In genomic region chr14:52064174-52064573, GRCh38 we compare ENCODE assay signal across 25 cellular contexts. TPM values are rescaled to one million over a fixed set of nuclear protein-coding genes. Genes with fewer than 3 reads are reported as not detected.
DNase-seq lines count a peak whose midpoint lies in the region; ATAC-seq and TF ChIP-seq lines count a peak whose summit lies in the region.
"Had no signal": no experiment of that assay in that cellular context is flagged by ENCODE, and none has a peak within 500 bp of the region (broad histone marks: within the 10 kb centered on the region; RNA-seq: fewer than 3 reads in every experiment).

No MANE protein-coding gene starts in this region.

- POLR2A ChIA-PET in IMR-90 (lab: Charles Lee; ENCODE audit: unreplicated experiment): interaction anchor here (0.5 kb wide), 1 partner anchor 41 kb away, joined by 3 read pairs; no protein-coding TSS in a partner anchor

- peak overlapping the region; percentile 34 for H4K5ac ChIP-seq in IMR-90 (ENCODE audit: low read depth, low read length)

- no TSS peak for BruUV-seq in IMR-90 (replicated peaks; lab: Mats Ljungman, UMichigan)

- no peak for TF ChIP-seq RAD21 in IMR-90 (IDR thresholded peaks at IDR 0.05; ENCODE audit: low read length)

- CTCF ChIA-PET in IMR-90 (lab: Yijun Ruan, JAX): no interaction called here

- H3K36me3 Mint-ChIP-seq in progenitor cell of endocrine pancreas (ENCODE audit: insufficient read depth): no peaks in the 10 kb centered on the region
- H3K36me3 Mint-ChIP-seq: CD8-positive, alpha-beta T cell had no signal

- intact Hi-C loops in IMR-90 (cut with micrococcal nuclease): no loop called here

- peaks cover 17% of the 10 kb centered on the region for H3K9me1 ChIP-seq in IMR-90 (ENCODE audit: insufficient read depth, low read length)

- H2BK5ac ChIP-seq in IMR-90 (ENCODE audit: low read depth, low read length, poor library complexity, severe bottlenecking): no peak overlapping the region

- peak overlapping the region; percentile 58; the same call in 1 of the 2 replicates for H3K23ac ChIP-seq in IMR-90 (ENCODE audit: low read depth, low read length)

- dilution Hi-C loops in IMR-90 (cut with HindIII; ENCODE audit: low sequenced_read_pairs, unreplicated experiment): no loop called here

- peaks cover 62% of the 10 kb centered on the region for H3K79me2 ChIP-seq in smooth muscle cell (ENCODE audit: low read depth)

- peaks cover 34 to 71% of the 10 kb centered on the region in 2 experiments for H3K79me1 ChIP-seq in IMR-90 (ENCODE audit: low read depth in 1 of 2, low read length in 2 of 2)

- ATAC-seq in IMR-90 (ENCODE audit: low read depth) (no peak), HG03108 (IDR thresholded peaks at IDR 0.05; ENCODE audit: unreplicated experiment) (no peak), GM21515 (IDR thresholded peaks at IDR 0.05; ENCODE audit: unreplicated experiment) (no peak)
- ATAC-seq: A549; CD8-positive, alpha-beta T cell; GM23338; PC-3 had no signal

- peak overlapping the region in 1 of 2 experiments; percentile 40; a peak in 1 of 4 replicates for H4K8ac ChIP-seq in IMR-90 (ENCODE audit: low read depth in 2 of 2, low read length in 2 of 2)

- H2AFZ ChIP-seq in IMR-90 (replicated peaks; ENCODE audit: low read length, poor library complexity): no peak overlapping the region
- H2AFZ ChIP-seq in smooth muscle cell (ENCODE audit: low read depth): no peak overlapping the region
- H2AFZ ChIP-seq: GM23338 had no signal

- no peak for TF ChIP-seq CTCF in IMR-90 (conservative IDR thresholded peaks at IDR 0.05; ENCODE audit: low read depth, low read length)
- TF ChIP-seq CTCF in fibroblast of villous mesenchyme (IDR thresholded peaks at IDR 0.05; ENCODE audit: insufficient read depth, low read depth, low read length): no peak
- TF ChIP-seq CTCF in smooth muscle cell (IDR thresholded peaks at IDR 0.05; ENCODE audit: borderline replicate concordance, insufficient read depth, poor library complexity, severe bottlenecking): no peak
- TF ChIP-seq CTCF in progenitor cell of endocrine pancreas (IDR thresholded peaks at IDR 0.05; ENCODE audit: unreplicated experiment): no peak

- peak overlapping the region; percentile 14; the same call in 1 of the 2 replicates for H3K4ac ChIP-seq in IMR-90 (ENCODE audit: low read depth, low read length)

- H3K4me2 ChIP-seq in BLaER1 (peak overlapping the region; percentile 71), IMR-90 (ENCODE audit: low read depth, low read length) (peak overlapping the region; percentile 34), smooth muscle cell (peak overlapping the region; percentile 56)
- H3K4me2 ChIP-seq: A549, GM23338 had no signal

- no peaks in the 10 kb centered on the region for H3K9me3 Mint-ChIP-seq in progenitor cell of endocrine pancreas (ENCODE audit: low read depth)
- H3K9me3 Mint-ChIP-seq: CD8-positive, alpha-beta T cell; GM23338; H9 had no signal

- H3F3A ChIP-seq in smooth muscle cell (ENCODE audit: low read depth): peaks cover 9% of the 10 kb centered on the region

- 0 out of 2 replicates have a peak overlapping the region, but pooled peaks have one; percentile 33 for H2BK20ac ChIP-seq in IMR-90 (ENCODE audit: low read depth, low read length)

- H2BK120ac ChIP-seq in IMR-90 (ENCODE audit: low read depth, low read length): no peak overlapping the region

- H3K9ac ChIP-seq in BLaER1 (no peak overlapping the region), IMR-90 (ENCODE audit: low read depth, low read length) (no peak overlapping the region), smooth muscle cell (ENCODE audit: low read depth) (no peak overlapping the region)

- peaks cover 55% of the 10 kb centered on the region for H3K27me3 Mint-ChIP-seq in progenitor cell of endocrine pancreas

- H3K27ac ChIP-seq in BLaER1 (no peak overlapping the region), IMR-90 (ENCODE audit: insufficient read depth, low read length) (peak overlapping the region; percentile 45; the same call in 1 of the 2 replicates), smooth muscle cell (ENCODE audit: low read depth) (no peak overlapping the region)
- H3K27ac ChIP-seq: A549, C4-2B had no signal

- H3K4me1 ChIP-seq in BLaER1: peaks cover 67% of the 10 kb centered on the region
- peaks cover 15% of the 10 kb centered on the region for H3K4me1 ChIP-seq in IMR-90 (ENCODE audit: control insufficient read depth, insufficient read depth, low read length)
- H3K4me1 ChIP-seq in smooth muscle cell (ENCODE audit: low read depth): peaks cover 22% of the 10 kb centered on the region

- 100% methylated on average over 2 of the region's 2 CpGs; no CpG with 5 or more reads in 1 of the 2 experiments for WGBS in IMR-90 (ENCODE audit: extremely low coverage in 2 of 2, insufficient read length in 1 of 2), 2 experiments
- WGBS in smooth muscle cell (ENCODE audit: low lambda C conversion rate): 98% methylated on average over 2 of the region's 2 CpGs

- H3K9me3 ChIP-seq in BLaER1 (no peaks in the 10 kb centered on the region), IMR-90 (ENCODE audit: control insufficient read depth, insufficient read depth, low read length) (no peaks in the 10 kb centered on the region), smooth muscle cell (replicated peaks; ENCODE audit: low read depth) (no peaks in the 10 kb centered on the region)
- H3K9me3 ChIP-seq: A549, Caco-2 had no signal

- H3K18ac ChIP-seq in IMR-90 (ENCODE audit: low read depth, low read length): no peak overlapping the region

- TF ChIP-seq POLR2A in IMR-90 (IDR thresholded peaks at IDR 0.05; ENCODE audit: low read depth, low read length): no peak

- H3K36me3 ChIP-seq in BLaER1 (peaks cover 58% of the 10 kb centered on the region), IMR-90 (ENCODE audit: control insufficient read depth, insufficient read depth, low read length) (peaks cover 21% of the 10 kb centered on the region), smooth muscle cell (ENCODE audit: low read depth) (peaks cover 3% of the 10 kb centered on the region)

- no peak overlapping the region for H2BK15ac ChIP-seq in IMR-90 (ENCODE audit: low read depth, low read length)

- in situ Hi-C loops in IMR-90 (cut with MboI; ENCODE audit: low sequenced_read_pairs): no loop called here

- DNase-seq in IMR-90 (no peak), fibroblast of villous mesenchyme (ENCODE audit: low read depth) (peak; percentile 55), smooth muscle cell (lab: John Stamatoyannopoulos, UW; ENCODE audit: unreplicated experiment) (no peak), progenitor cell of endocrine pancreas (ENCODE audit: low spot score, unreplicated experiment) (no peak)
- DNase-seq: AML-193; Caco-2; CD8-positive, alpha-beta T cell; H9; KBM-7; MV-4-11; NCI-H1105; NCI-H146; NCI-H1930; NCI-H446; NCI-H524 treated with DMSO at 0.1 percent for 48 hours; NCI-H82; NK-92 treated with Interleukin-12 subunit alpha and Interleukin-12 subunit beta, amount 100 ng/mL, for 24 hours; PC-3 had no signal

- H4K20me1 ChIP-seq in BLaER1 (0 out of 2 replicates have a peak, but pooled peaks cover 26% of the 10 kb centered on the region), IMR-90 (ENCODE audit: insufficient read depth, low read length) (peaks cover 15% of the 10 kb centered on the region; the same call in 1 of the 2 replicates), smooth muscle cell (ENCODE audit: low read depth) (peaks cover 23% of the 10 kb centered on the region)

- no peak overlapping the region for H3K4me3 Mint-ChIP-seq in progenitor cell of endocrine pancreas (ENCODE audit: low read depth)
- H3K4me3 Mint-ChIP-seq: CD8-positive, alpha-beta T cell; GM23338; H9 had no signal

- H3K14ac ChIP-seq in IMR-90 (replicated peaks; ENCODE audit: low read depth, low read length): 0 out of 2 replicates have a peak overlapping the region, but pooled peaks have one; percentile 74

- H3K27ac Mint-ChIP-seq in progenitor cell of endocrine pancreas: no peak overlapping the region
- H3K27ac Mint-ChIP-seq: CD8-positive, alpha-beta T cell; GM23338; H9 had no signal

- no peak overlapping the region for H3K56ac ChIP-seq in IMR-90 (ENCODE audit: extremely low read depth, insufficient read depth, low read length)

- H4K91ac ChIP-seq in IMR-90 (ENCODE audit: insufficient read depth, low read depth, low read length): peak overlapping the region; percentile 10; the same call in 1 of the 2 replicates

- H2AK9ac ChIP-seq in IMR-90 (replicated peaks; ENCODE audit: low read depth, low read length, poor library complexity): no peak overlapping the region

- H2AK5ac ChIP-seq in IMR-90 (ENCODE audit: low read depth, low read length): peak overlapping the region; percentile 67; the same call in 1 of the 2 replicates

- H3K4me3 ChIP-seq in BLaER1: no peak overlapping the region
- H3K4me3 ChIP-seq in IMR-90 (ENCODE audit: insufficient read depth, low read depth, low read length): no peak overlapping the region
- no peak overlapping the region for H3K4me3 ChIP-seq in fibroblast of villous mesenchyme (ENCODE audit: low read depth, low read length)
- H3K4me3 ChIP-seq in smooth muscle cell: no peak overlapping the region
- H3K4me3 ChIP-seq: A549, GM23338 had no signal

- H3K4me1 Mint-ChIP-seq in progenitor cell of endocrine pancreas (ENCODE audit: low read depth): peaks cover 7% of the 10 kb centered on the region

- no peaks in the 10 kb centered on the region for H3K27me3 ChIP-seq in BLaER1
- no peaks in the 10 kb centered on the region for H3K27me3 ChIP-seq in IMR-90 (ENCODE audit: control insufficient read depth, insufficient read depth, low read length)
- no peaks in the 10 kb centered on the region for H3K27me3 ChIP-seq in smooth muscle cell (ENCODE audit: low read depth)

TF ChIP-seq in IMR-90, 13 proteins besides CTCF, POLR2A, EP300 and RAD21 (continues in another document):
- TF ChIP-seq MAZ (IDR thresholded peaks at IDR 0.05; ENCODE audit: borderline replicate concordance, low read depth, low read length): no peak
- no peak for TF ChIP-seq RCOR1 (IDR thresholded peaks at IDR 0.05; ENCODE audit: insufficient replicate concordance, low read length)
- TF ChIP-seq CHD1 (IDR thresholded peaks at IDR 0.05; ENCODE audit: low read depth, low read length): no peak
- TF ChIP-seq, protein P1, sequence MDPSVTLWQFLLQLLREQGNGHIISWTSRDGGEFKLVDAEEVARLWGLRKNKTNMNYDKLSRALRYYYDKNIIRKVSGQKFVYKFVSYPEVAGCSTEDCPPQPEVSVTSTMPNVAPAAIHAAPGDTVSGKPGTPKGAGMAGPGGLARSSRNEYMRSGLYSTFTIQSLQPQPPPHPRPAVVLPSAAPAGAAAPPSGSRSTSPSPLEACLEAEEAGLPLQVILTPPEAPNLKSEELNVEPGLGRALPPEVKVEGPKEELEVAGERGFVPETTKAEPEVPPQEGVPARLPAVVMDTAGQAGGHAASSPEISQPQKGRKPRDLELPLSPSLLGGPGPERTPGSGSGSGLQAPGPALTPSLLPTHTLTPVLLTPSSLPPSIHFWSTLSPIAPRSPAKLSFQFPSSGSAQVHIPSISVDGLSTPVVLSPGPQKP (IDR thresholded peaks at IDR 0.05; ENCODE audit: borderline replicate concordance, low read depth, low read length): no peak

RNA-seq across cellular contexts. Expression of gene NID2, which starts 4.7 kb away (rescaled TPM):
- 101 and 102 TPM in 2 replicates for total RNA-seq in IMR-90 (2012; rRNA removed)
- 278 and 303 TPM in 2 replicates for polyA plus RNA-seq in IMR-90 (2012; rRNA removed)
- 237 and 279 TPM in 2 replicates for polyA plus RNA-seq in IMR-90 (2012; cell fraction: cytosol; rRNA removed)
- 363 and 859 TPM in 2 replicates for polyA plus RNA-seq in IMR-90 (2012; cell fraction: nucleus; rRNA removed; ENCODE audit: low replicate concordance)
- total RNA-seq in fibroblast of villous mesenchyme: 146 and 259 TPM in 2 replicates
- 217 and 229 TPM in 2 replicates for total RNA-seq in smooth muscle cell
- 130 and 196 TPM in 2 replicates for polyA plus RNA-seq in smooth muscle cell
- total RNA-seq in progenitor cell of endocrine pancreas: 2.1 and 3.3 TPM in 2 replicates
- total RNA-seq: CD8-positive, alpha-beta T cell; MCF 10A had no signal

Comparison
In these comparisons a context has a peak if more than half of its experiments do, and no peak if none do; other contexts are left out.
1. RNA of gene NID2, which starts 4.7 kb away (total RNA-seq): 217 to 229 TPM in smooth muscle cell, 146 to 259 TPM in fibroblast of villous mesenchyme and 101 to 102 TPM in IMR-90; 2.1 to 3.3 TPM in progenitor cell of endocrine pancreas; every median in the first group is over 10 times any median in the second.
2. Peak in every context shown above with its lines, with median percentiles within 50 percentile points of each other: H3K4me2 ChIP-seq.